Comparison of ENCODE assay signal across 10 cellular contexts in genomic region chr21:41411449-41412089, GRCh38. TPM values are rescaled to one million over a fixed set of nuclear protein-coding genes. Genes with fewer than 3 reads are reported as not detected.
DNase-seq lines count a peak whose midpoint lies in the region; ATAC-seq, FAIRE-seq and TF ChIP-seq lines count a peak whose summit lies in the region.
"Had no signal": no experiment of that assay in that cellular context is flagged by ENCODE, and none has a peak within 500 bp of the region (broad histone marks: within the 10 kb centered on the region; RNA-seq: fewer than 3 reads in every experiment).

No MANE protein-coding gene starts in this region.

- POLR2A ChIA-PET in PC-3 (lab: Charles Lee; ENCODE audit: unreplicated experiment), result interaction anchor here (0.6 to 0.7 kb wide), 2 partner anchors 349 to 466 kb away, joined by 3 to 4 read pairs; no protein-coding TSS in a partner anchor

- no peaks in the 10 kb centered on the region for H3K79me2 ChIP-seq in PC-3 (ENCODE audit: low read length)

- peak; percentile 29; the same call in 1 of the 2 replicates for ATAC-seq in PC-3
- peak in 3 of 4 donors; percentile 39 to 69 (median 42) for ATAC-seq in heart left ventricle

- TF ChIP-seq EP300 in sigmoid colon (IDR thresholded peaks at IDR 0.05), result no peak

- intact Hi-C loops in PC-3 (cut with micrococcal nuclease) (no loop called here), heart left ventricle (cut with DNase I) (loop anchor here in 1 of 10 donors (10.0 kb wide), 1 partner anchor 57 kb away; no protein-coding TSS in a partner anchor), sigmoid colon (cut with DNase I) (loop anchor here (10.0 kb wide), 1 partner anchor 47 kb away; the partner anchor contains the start of gene MX2)

- H3K4me3 ChIP-seq in PC-3 (ENCODE audit: low read length), result no peak overlapping the region
- H3K4me3 ChIP-seq in heart left ventricle, result no peak overlapping the region
- no peak overlapping the region for H3K4me3 ChIP-seq in sigmoid colon
- H3K4me3 ChIP-seq: adrenal gland, tibial artery had no signal

- H3K9ac ChIP-seq in PC-3 (ENCODE audit: low read length), result no peak overlapping the region

- DNase-seq in A172 (ENCODE audit: low spot score) (peak; percentile 38), GM13977 (ENCODE audit: low spot score) (no peak), PC-3 (peak; percentile 40), heart left ventricle (peak in 2 of 5 donors; percentile 47 to 56), sigmoid colon (no peak), frontal cortex (ENCODE audit: low spot score in 2 of 2) (no peak)
- no peak for DNase-seq in activated effector memory CD4-positive, alpha-beta T cell treated with Interleukin-2 at 50 U/mL for 16 hours
- no peak for DNase-seq in activated CD4-positive, CD25-positive, alpha-beta regulatory T cell treated with anti-CD3 and anti-CD28 coated beads, Interleukin-2, amount 50 U/mL, for 72 hours

- no peak overlapping the region for H3K27ac ChIP-seq in PC-3 (ENCODE audit: low read length)
- H3K27ac ChIP-seq in heart left ventricle, result peak overlapping the region in 3 of 12 donors; percentile 4 to 41 (median 7)
- H3K27ac ChIP-seq in sigmoid colon, result no peak overlapping the region
- H3K27ac ChIP-seq: adrenal gland, tibial artery had no signal

- no peaks in the 10 kb centered on the region for H3K9me2 ChIP-seq in PC-3 (replicated peaks; ENCODE audit: low read length)

- H3K36me3 ChIP-seq in PC-3 (ENCODE audit: low read depth, low read length), result no peaks in the 10 kb centered on the region
- H3K36me3 ChIP-seq in heart left ventricle, result peaks cover 0 to 41% (median 31%) of the 10 kb centered on the region in 9 donors
- H3K36me3 ChIP-seq in sigmoid colon, result peaks cover 0 to 17% (median 0%) of the 10 kb centered on the region in 4 donors
- H3K36me3 ChIP-seq: adrenal gland had no signal

- no peak overlapping the region for H2AFZ ChIP-seq in PC-3 (ENCODE audit: low read length)

- FAIRE-seq in frontal cortex (lab: Jason Lieb, UNC), result no peak

- TF ChIP-seq CTCF in GM13977 (IDR thresholded peaks at IDR 0.05; ENCODE audit: extremely low read depth, insufficient read depth, missing control alignments), result peak; percentile 33
- no peak; the same call in 1 of the 2 replicates for TF ChIP-seq CTCF in PC-3 (conservative IDR thresholded peaks at IDR 0.05; ENCODE audit: low read depth, low read length)
- TF ChIP-seq CTCF in heart left ventricle (IDR thresholded peaks at IDR 0.05), result peak in 6 of 12 donors; percentile 6 to 24 (median 17)
- no peak for TF ChIP-seq CTCF in sigmoid colon (IDR thresholded peaks at IDR 0.05)

- no TSS peak for BruUV-seq in PC-3 (replicated peaks; lab: Mats Ljungman, UMichigan)

- CTCF ChIA-PET in PC-3 (lab: Charles Lee), result no interaction called here

- H3F3A ChIP-seq in PC-3 (ENCODE audit: low read length, unreplicated experiment), result no peaks in the 10 kb centered on the region

- in situ Hi-C loops in GM13977 (cut with MboI; ENCODE audit: low pct_unique_long_range_greater_than_20kb, low sequenced_read_pairs, unreplicated experiment), result no loop called here

- H4K20me1 ChIP-seq in PC-3 (ENCODE audit: low read length), result no peaks in the 10 kb centered on the region

- 63 to 82% (median 69%) methylated on average over 5 of the region's 5 CpGs for WGBS in heart left ventricle, 4 donors
- 48 to 76% methylated on average over 5 of the region's 5 CpGs for WGBS in sigmoid colon, 2 donors

- no peaks in the 10 kb centered on the region for H3K4me1 ChIP-seq in PC-3 (ENCODE audit: insufficient read depth, low read length)
- H3K4me1 ChIP-seq in heart left ventricle, result peaks cover 0 to 13% (median 0%) of the 10 kb centered on the region in 12 donors
- H3K4me1 ChIP-seq in sigmoid colon, result no peaks in the 10 kb centered on the region
- H3K4me1 ChIP-seq: adrenal gland, tibial artery had no signal

- no peak overlapping the region for H3K4me2 ChIP-seq in PC-3 (ENCODE audit: low read length)

- H3K27me3 ChIP-seq in PC-3 (ENCODE audit: low read length) (no peaks in the 10 kb centered on the region), heart left ventricle (no peaks in the 10 kb centered on the region), sigmoid colon (no peaks in the 10 kb centered on the region)
- H3K27me3 ChIP-seq: adrenal gland, tibial artery had no signal

- H3K9me3 ChIP-seq in PC-3 (ENCODE audit: low read length), result no peaks in the 10 kb centered on the region
- H3K9me3 ChIP-seq in heart left ventricle, result peaks cover 0 to 31% (median 0%) of the 10 kb centered on the region in 12 donors
- peaks cover 0 to 2% (median 1%) of the 10 kb centered on the region in 4 donors for H3K9me3 ChIP-seq in sigmoid colon
- H3K9me3 ChIP-seq: adrenal gland had no signal

- TF ChIP-seq POLR2A in heart left ventricle (IDR thresholded peaks at IDR 0.05) (no peak), sigmoid colon (IDR thresholded peaks at IDR 0.05) (no peak)

RNA-seq across cellular contexts. Expression of gene MX1, which starts 14.5 kb away (rescaled TPM):
- 10.1 and 11.4 TPM in 2 replicates for total RNA-seq in A172 (2014; rRNA removed; shearing (Covaris generic))
- total RNA-seq in PC-3 (2014; rRNA removed), result 12.6 and 22.0 TPM in 2 replicates
- 10 to 100 TPM in 8 of 9 donors, 1 to 10 TPM in 1; 6.3 to 53.9 (median 17.2) TPM for total RNA-seq in heart left ventricle
- polyA plus RNA-seq in heart left ventricle, result 1 to 10 TPM; 6.2 to 9.5 TPM
- 10 to 100 TPM in 3 of 4 donors, 1 to 10 TPM in 1; 8.6 to 30.7 (median 26.7) TPM for total RNA-seq in sigmoid colon
- polyA plus RNA-seq in sigmoid colon, result 10 to 100 TPM; 13.2 to 76.7 (median 34.9) TPM
- total RNA-seq in frontal cortex, result 5.7 TPM

RNA-seq across cellular contexts. Expression of gene MX2, which starts 49.7 kb away (rescaled TPM):
- total RNA-seq in A172 (2014; rRNA removed; shearing (Covaris generic)), result 9.7 and 13.2 TPM in 2 replicates
- total RNA-seq in PC-3 (2014; rRNA removed) (0.15 and 0.46 TPM in 2 replicates), heart left ventricle (10 to 100 TPM in 3 of 9 donors, 1 to 10 TPM in 6; 4.2 to 23.3 (median 6.0) TPM), sigmoid colon (1 to 10 TPM; 5.1 to 9.6 (median 7.3) TPM), frontal cortex (0.41 TPM)
- polyA plus RNA-seq in heart left ventricle (1 to 10 TPM; 3.2 to 5.3 TPM), sigmoid colon (10 to 100 TPM in 1 of 3 donors, 1 to 10 TPM in 2; 2.5 to 23.9 (median 6.0) TPM)

Comparison
In these comparisons a context has a peak if more than half of its experiments do, and no peak if none do; other contexts are left out.
1. DNase-seq: peak in A172 (single experiment) and PC-3 (single experiment); none in GM13977 (single experiment), sigmoid colon (single experiment), frontal cortex (0 of 2), activated effector memory CD4-positive, alpha-beta T cell treated with Interleukin-2 at 50 U/mL for 16 hours (single experiment) and activated CD4-positive, CD25-positive, alpha-beta regulatory T cell treated with anti-CD3 and anti-CD28 coated beads, Interleukin-2, amount 50 U/mL, for 72 hours (single experiment).